In genomic region chr13:20182231-20182846, GRCh38 we compare ENCODE assay signal across 8 cellular contexts. TPM values are rescaled to one million over a fixed set of nuclear protein-coding genes. Genes with fewer than 3 reads are reported as not detected.
DNase-seq lines count a peak whose midpoint lies in the region; ATAC-seq and TF ChIP-seq lines count a peak whose summit lies in the region.

No MANE protein-coding gene starts in this region.

- no peak overlapping the region for H3K27ac Mint-ChIP-seq in activated naive CD8-positive, alpha-beta T cell treated with anti-CD3 and anti-CD28 coated beads, Interleukin-2, amount 10 ng/mL, durations not matched to agents 7 days and 5 days

- peaks cover 2% of the 10 kb centered on the region for H3K4me1 Mint-ChIP-seq in activated naive CD8-positive, alpha-beta T cell treated with anti-CD3 and anti-CD28 coated beads, Interleukin-2, amount 10 ng/mL, durations not matched to agents 7 days and 5 days

- no peak for TF ChIP-seq POLR2A in heart left ventricle (IDR thresholded peaks at IDR 0.05)

- H3K4me3 ChIP-seq in DOHH2 (ENCODE audit: low read length) (no peak overlapping the region), PC-3 (ENCODE audit: low read length) (no peak overlapping the region), heart left ventricle (no peak overlapping the region)

- no peaks in the 10 kb centered on the region for H3K36me3 ChIP-seq in DOHH2 (ENCODE audit: control insufficient read depth, low read length)
- no peaks in the 10 kb centered on the region for H3K36me3 ChIP-seq in PC-3 (ENCODE audit: low read depth, low read length)
- H3K36me3 ChIP-seq in heart left ventricle, result no peaks in the 10 kb centered on the region

- TF ChIP-seq CTCF in DOHH2 (IDR thresholded peaks at IDR 0.05; ENCODE audit: low read depth, low read length, poor library complexity, severe bottlenecking) (peak; percentile 76), PC-3 (conservative IDR thresholded peaks at IDR 0.05; ENCODE audit: low read depth, low read length) (peak; percentile 91), heart left ventricle (IDR thresholded peaks at IDR 0.05) (peak; percentile 70 to 88 (median 79))

- BruUV-seq in PC-3 (replicated peaks; lab: Mats Ljungman, UMichigan), result no TSS peak

- POLR2A ChIA-PET in PC-3 (lab: Charles Lee; ENCODE audit: unreplicated experiment), result no interaction called here
- POLR2A ChIA-PET in activated naive CD8-positive, alpha-beta T cell treated with anti-CD3 and anti-CD28 coated beads, Interleukin-2, amount 10 ng/mL, durations not matched to agents 7 days and 5 days (lab: Charles Lee), result no interaction called here

- peaks cover 35% of the 10 kb centered on the region for H3K27me3 Mint-ChIP-seq in activated naive CD8-positive, alpha-beta T cell treated with anti-CD3 and anti-CD28 coated beads, Interleukin-2, amount 10 ng/mL, durations not matched to agents 7 days and 5 days

- H3K4me1 ChIP-seq in DOHH2 (ENCODE audit: control insufficient read depth, low read length) (no peaks in the 10 kb centered on the region), PC-3 (ENCODE audit: insufficient read depth, low read length) (no peaks in the 10 kb centered on the region), heart left ventricle (peaks cover 0 to 6% (median 0%) of the 10 kb centered on the region in 12 donors)

- DNase-seq in Kasumi-1 (lab: John Stamatoyannopoulos, UW) (peak; percentile 63 to 66), PC-3 (peak; percentile 86), heart left ventricle (peak in 1 of 5 donors; percentile 45), pulmonary artery endothelial cell (ENCODE audit: low read depth, low spot score) (peak; percentile 44)
- DNase-seq in activated naive CD8-positive, alpha-beta T cell treated with anti-CD3 and anti-CD28 coated beads, Interleukin-2, amount 10 ng/mL, durations not matched to agents 7 days and 5 days, result no peak

- no peaks in the 10 kb centered on the region for H3K9me2 ChIP-seq in DOHH2 (replicated peaks; ENCODE audit: control insufficient read depth, low read length)
- H3K9me2 ChIP-seq in PC-3 (replicated peaks; ENCODE audit: low read length), result no peaks in the 10 kb centered on the region

- no peak overlapping the region for H3K4me3 Mint-ChIP-seq in activated naive CD8-positive, alpha-beta T cell treated with anti-CD3 and anti-CD28 coated beads, Interleukin-2, amount 10 ng/mL, durations not matched to agents 7 days and 5 days

- H3K27me3 ChIP-seq in DOHH2 (ENCODE audit: control insufficient read depth, low read length) (peaks cover 11% of the 10 kb centered on the region; the same call in 1 of the 2 replicates), PC-3 (ENCODE audit: low read length) (no peaks in the 10 kb centered on the region), heart left ventricle (peaks cover 0 to 30% (median 3%) of the 10 kb centered on the region in 9 donors)

- no peak overlapping the region for H2AFZ ChIP-seq in PC-3 (ENCODE audit: low read length)

- H3K36me3 Mint-ChIP-seq in activated naive CD8-positive, alpha-beta T cell treated with anti-CD3 and anti-CD28 coated beads, Interleukin-2, amount 10 ng/mL, durations not matched to agents 7 days and 5 days, result no peaks in the 10 kb centered on the region

- intact Hi-C loops in PC-3 (cut with micrococcal nuclease) (loop anchor here (1.0 to 10.0 kb wide), 5 partner anchors 306 to 742 kb away; no protein-coding TSS in a partner anchor), heart left ventricle (cut with DNase I) (loop anchor here in 8 of 10 donors (1.0 to 10.0 kb wide), 4 partner anchors 307 to 745 kb away; no protein-coding TSS in a partner anchor)

- no peak overlapping the region for H3K9ac ChIP-seq in PC-3 (ENCODE audit: low read length)

- no peaks in the 10 kb centered on the region for H3K79me2 ChIP-seq in DOHH2 (ENCODE audit: control insufficient read depth, low read length)
- H3K79me2 ChIP-seq in PC-3 (ENCODE audit: low read length), result no peaks in the 10 kb centered on the region

- no peak overlapping the region for H3K27ac ChIP-seq in DOHH2 (ENCODE audit: low read depth, low read length)
- no peak overlapping the region for H3K27ac ChIP-seq in PC-3 (ENCODE audit: low read length)
- H3K27ac ChIP-seq in heart left ventricle, result no peak overlapping the region

- H3F3A ChIP-seq in DOHH2 (ENCODE audit: control insufficient read depth, insufficient read depth) (no peaks in the 10 kb centered on the region), PC-3 (ENCODE audit: low read length, unreplicated experiment) (no peaks in the 10 kb centered on the region)

- H3K4me2 ChIP-seq in DOHH2 (ENCODE audit: low read length), result no peak overlapping the region
- H3K4me2 ChIP-seq in PC-3 (ENCODE audit: low read length), result no peak overlapping the region

- no peaks in the 10 kb centered on the region for H3K9me3 Mint-ChIP-seq in activated naive CD8-positive, alpha-beta T cell treated with anti-CD3 and anti-CD28 coated beads, Interleukin-2, amount 10 ng/mL, durations not matched to agents 7 days and 5 days

- H3K9me3 ChIP-seq in DOHH2 (ENCODE audit: control insufficient read depth, insufficient read depth, low read length) (no peaks in the 10 kb centered on the region), PC-3 (ENCODE audit: low read length) (no peaks in the 10 kb centered on the region), heart left ventricle (no peaks in the 10 kb centered on the region)

- 18 to 24% (median 22%) methylated on average over 5 of the region's 5 CpGs for WGBS in heart left ventricle, 4 donors

- ATAC-seq in GM21423 (IDR thresholded peaks at IDR 0.05; ENCODE audit: unreplicated experiment) (peak; percentile 80), PC-3 (peak; percentile 98), heart left ventricle (peak; percentile 78 to 82 (median 80)), HG02840 (IDR thresholded peaks at IDR 0.05; ENCODE audit: low FRiP score, unreplicated experiment) (no peak)
- peak; percentile 87 for ATAC-seq in activated naive CD8-positive, alpha-beta T cell treated with anti-CD3 and anti-CD28 coated beads, Interleukin-2, amount 10 ng/mL, durations not matched to agents 7 days and 5 days (ENCODE audit: low read depth)

- CTCF ChIA-PET in PC-3 (lab: Charles Lee), result interaction anchor here (0.6 kb wide), 2 partner anchors 299 to 304 kb away, joined by 4 read pairs; no protein-coding TSS in a partner anchor

- H4K20me1 ChIP-seq in DOHH2 (ENCODE audit: control insufficient read depth, insufficient read depth, low read depth, low read length) (no peaks in the 10 kb centered on the region), PC-3 (ENCODE audit: low read length) (no peaks in the 10 kb centered on the region)

RNA-seq across cellular contexts. Expression of gene GJB2, which starts 10.4 kb away (rescaled TPM):
- total RNA-seq in PC-3 (2014; rRNA removed) (46.5 and 53.0 TPM in 2 replicates), heart left ventricle (1 to 10 TPM in 1 of 9 donors, under 1 TPM in 7, not detected in 1; 0.10 to 2.0 (median 0.22) TPM), pulmonary artery endothelial cell (0.14 TPM in 1 of 2 replicates, not detected in the other)
- under 1 TPM; 0.20 to 0.22 TPM for total RNA-seq in activated naive CD8-positive, alpha-beta T cell treated with anti-CD3 and anti-CD28 coated beads, Interleukin-2, amount 10 ng/mL, durations not matched to agents 7 days and 5 days
- polyA plus RNA-seq in heart left ventricle, result under 1 TPM; 0.30 to 0.62 TPM

RNA-seq across cellular contexts. Expression of gene GJA3, which starts 21.5 kb away (rescaled TPM):
- total RNA-seq in PC-3 (2014; rRNA removed) (0.55 and 1.2 TPM in 2 replicates), heart left ventricle (10 to 100 TPM; 13.6 to 30.5 (median 17.9) TPM), pulmonary artery endothelial cell (under 0.01 TPM in 2 replicates)
- under 1 TPM; 0.39 to 0.54 TPM for total RNA-seq in activated naive CD8-positive, alpha-beta T cell treated with anti-CD3 and anti-CD28 coated beads, Interleukin-2, amount 10 ng/mL, durations not matched to agents 7 days and 5 days
- polyA plus RNA-seq in heart left ventricle, result 1 to 10 TPM; 5.4 to 9.3 TPM

RNA-seq across cellular contexts. Expression of gene GJB6, which starts 49.8 kb away (rescaled TPM):
- 0.52 and 0.84 TPM in 2 replicates for total RNA-seq in PC-3 (2014; rRNA removed)
- 1 to 10 TPM; 5.1 to 6.3 TPM for total RNA-seq in activated naive CD8-positive, alpha-beta T cell treated with anti-CD3 and anti-CD28 coated beads, Interleukin-2, amount 10 ng/mL, durations not matched to agents 7 days and 5 days
- not detected for total RNA-seq in heart left ventricle
- polyA plus RNA-seq in heart left ventricle, result not detected
- not detected in 2 replicates for total RNA-seq in pulmonary artery endothelial cell

Comparison
In these comparisons a context has a peak if more than half of its experiments do, and no peak if none do; other contexts are left out.
1. RNA of gene GJB2, which starts 10.4 kb away (total RNA-seq): 46.5 to 53.0 TPM in PC-3; 0.20 to 0.22 TPM in activated naive CD8-positive, alpha-beta T cell treated with anti-CD3 and anti-CD28 coated beads, Interleukin-2, amount 10 ng/mL, durations not matched to agents 7 days and 5 days, 0.10 to 2.0 TPM in heart left ventricle and 0.14 TPM in pulmonary artery endothelial cell; every median in the first group is over 10 times any median in the second.
2. Peak in every context shown above with its lines, with median percentiles within 50 percentile points of each other: CTCF ChIP-seq.